ENCODE assay signal across 15 cellular contexts in the genomic region with DNA sequence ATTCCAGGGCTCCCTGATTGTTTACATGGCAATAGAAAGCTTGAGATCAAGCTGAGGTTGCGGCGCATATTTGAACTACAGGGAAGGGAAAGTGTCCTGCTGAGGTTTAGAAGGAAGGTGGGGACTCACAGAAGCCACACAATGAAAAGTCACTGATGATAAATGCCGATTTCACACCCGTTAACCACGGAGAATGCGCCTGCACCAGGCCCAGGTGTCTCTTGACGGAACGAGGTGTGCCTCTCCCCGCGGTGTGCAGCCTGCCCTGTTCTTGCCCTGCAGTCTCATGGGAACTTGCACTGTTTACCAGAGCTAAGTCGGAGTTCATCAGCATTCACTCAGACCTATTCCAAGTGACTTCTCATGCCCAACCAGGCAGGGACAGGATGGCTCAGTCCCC.
DNase-seq lines count a peak whose midpoint lies in the region; ATAC-seq lines count a peak whose summit lies in the region.
"Had no signal": no experiment of that assay in that cellular context is flagged by ENCODE, and none has a peak within 500 bp of the region (broad histone marks: within the 10 kb centered on the region; RNA-seq: fewer than 3 reads in every experiment).

No MANE protein-coding gene starts in this region.

- CTCF ChIA-PET in activated CD4-positive, alpha-beta memory T cell treated with anti-CD3 and anti-CD28 coated beads, Interleukin-2, amount 10 ng/mL, durations not matched to agents 7 days and 5 days (lab: Charles Lee) = interaction anchor here (1.7 kb wide), 1 partner anchor 122 kb away, joined by 7 read pairs; no protein-coding TSS in a partner anchor

- H3K36me3 Mint-ChIP-seq in effector memory CD8-positive, alpha-beta T cell (ENCODE audit: insufficient read depth) = no peaks in the 10 kb centered on the region
- H3K36me3 Mint-ChIP-seq in activated CD4-positive, alpha-beta memory T cell treated with anti-CD3 and anti-CD28 coated beads, Interleukin-2, amount 10 ng/mL, durations not matched to agents 7 days and 5 days (ENCODE audit: low read depth) = no peaks in the 10 kb centered on the region
- H3K36me3 Mint-ChIP-seq: stimulated activated memory B cell treated with anti-CD40 and anti-IgM and Interleukin-4, amounts not matched to agents 10 μg/mL and 1 μg/mL and 100 μg/mL, for 72 hours had no signal

- no peak overlapping the region for H3K27ac Mint-ChIP-seq in effector memory CD8-positive, alpha-beta T cell
- H3K27ac Mint-ChIP-seq in activated CD4-positive, alpha-beta memory T cell treated with anti-CD3 and anti-CD28 coated beads, Interleukin-2, amount 10 ng/mL, durations not matched to agents 7 days and 5 days = no peak overlapping the region
- H3K27ac Mint-ChIP-seq: stimulated activated memory B cell treated with anti-CD40 and anti-IgM and Interleukin-4, amounts not matched to agents 10 μg/mL and 1 μg/mL and 100 μg/mL, for 72 hours had no signal

- ATAC-seq in effector memory CD8-positive, alpha-beta T cell (replicated peaks) = peak; percentile 26
- ATAC-seq: stimulated activated memory B cell treated with anti-CD40 and anti-IgM and Interleukin-4, amounts not matched to agents 10 μg/mL and 1 μg/mL and 100 μg/mL, for 72 hours had no signal

- POLR2A ChIA-PET in activated CD4-positive, alpha-beta memory T cell treated with anti-CD3 and anti-CD28 coated beads, Interleukin-2, amount 10 ng/mL, durations not matched to agents 7 days and 5 days (lab: Charles Lee) = no interaction called here

- H3K4me1 Mint-ChIP-seq in effector memory CD8-positive, alpha-beta T cell (ENCODE audit: low read depth in 2 of 2) = peaks cover 4 to 8% of the 10 kb centered on the region in 2 donors
- peaks cover 49% of the 10 kb centered on the region for H3K4me1 Mint-ChIP-seq in activated CD4-positive, alpha-beta memory T cell treated with anti-CD3 and anti-CD28 coated beads, Interleukin-2, amount 10 ng/mL, durations not matched to agents 7 days and 5 days

- no peaks in the 10 kb centered on the region for H3K36me3 ChIP-seq in mucosa of rectum (ENCODE audit: control insufficient read depth in 2 of 2, insufficient read depth in 2 of 2, low read length in 2 of 2)
- H3K36me3 ChIP-seq: BE2C had no signal

- H3K9me3 ChIP-seq in mucosa of rectum (ENCODE audit: control insufficient read depth in 2 of 2, low read length in 2 of 2) = no peaks in the 10 kb centered on the region
- H3K9me3 ChIP-seq: BE2C had no signal

- peaks cover 30 to 39% of the 10 kb centered on the region in 2 donors for H3K4me1 ChIP-seq in mucosa of rectum (ENCODE audit: control insufficient read depth in 2 of 2, insufficient read depth in 2 of 2, low read length in 2 of 2)

- H3K9ac ChIP-seq in mucosa of rectum (ENCODE audit: low read depth in 1 of 2, low read length in 2 of 2) = peak overlapping the region in 1 of 2 donors; percentile 42

- no peak overlapping the region for H3K4me3 ChIP-seq in mucosa of rectum (ENCODE audit: low read length in 2 of 2)

- no peak overlapping the region for H3K4me3 Mint-ChIP-seq in effector memory CD8-positive, alpha-beta T cell
- H3K4me3 Mint-ChIP-seq in activated CD4-positive, alpha-beta memory T cell treated with anti-CD3 and anti-CD28 coated beads, Interleukin-2, amount 10 ng/mL, durations not matched to agents 7 days and 5 days = no peak overlapping the region
- H3K4me3 Mint-ChIP-seq: stimulated activated memory B cell treated with anti-CD40 and anti-IgM and Interleukin-4, amounts not matched to agents 10 μg/mL and 1 μg/mL and 100 μg/mL, for 72 hours had no signal

- H3K27me3 Mint-ChIP-seq in effector memory CD8-positive, alpha-beta T cell = peaks cover 9 to 54% of the 10 kb centered on the region in 2 donors
- peaks cover 7% of the 10 kb centered on the region for H3K27me3 Mint-ChIP-seq in activated CD4-positive, alpha-beta memory T cell treated with anti-CD3 and anti-CD28 coated beads, Interleukin-2, amount 10 ng/mL, durations not matched to agents 7 days and 5 days
- H3K27me3 Mint-ChIP-seq: stimulated activated memory B cell treated with anti-CD40 and anti-IgM and Interleukin-4, amounts not matched to agents 10 μg/mL and 1 μg/mL and 100 μg/mL, for 72 hours had no signal

- H3K9me3 Mint-ChIP-seq in effector memory CD8-positive, alpha-beta T cell = no peaks in the 10 kb centered on the region
- no peaks in the 10 kb centered on the region for H3K9me3 Mint-ChIP-seq in activated CD4-positive, alpha-beta memory T cell treated with anti-CD3 and anti-CD28 coated beads, Interleukin-2, amount 10 ng/mL, durations not matched to agents 7 days and 5 days
- H3K9me3 Mint-ChIP-seq: H9; stimulated activated memory B cell treated with anti-CD40 and anti-IgM and Interleukin-4, amounts not matched to agents 10 μg/mL and 1 μg/mL and 100 μg/mL, for 72 hours had no signal

- peak overlapping the region; percentile 38 to 53 for H3K27ac ChIP-seq in mucosa of rectum (ENCODE audit: low read depth in 2 of 2, low read length in 2 of 2)
- H3K27ac ChIP-seq: HL-60 had no signal

- no peaks in the 10 kb centered on the region for H3K27me3 ChIP-seq in mucosa of rectum (ENCODE audit: control insufficient read depth in 2 of 2, insufficient read depth in 2 of 2, low read length in 2 of 2)
- H3K27me3 ChIP-seq: BE2C had no signal

- DNase-seq in COLO668 (lab: John Stamatoyannopoulos, UW; ENCODE audit: unreplicated experiment) = peak; percentile 36
- DNase-seq in NCI-H2081 (lab: John Stamatoyannopoulos, UW) = peak; percentile 47 to 68
- DNase-seq in effector memory CD8-positive, alpha-beta T cell = no peak
- no peak for DNase-seq in activated CD4-positive, alpha-beta memory T cell treated with anti-CD3 and anti-CD28 coated beads, Interleukin-2, amount 10 ng/mL, durations not matched to agents 7 days and 5 days
- DNase-seq in AG08395 (ENCODE audit: low spot score) = no peak
- DNase-seq in medulla oblongata (ENCODE audit: extremely low spot score) = no peak
- DNase-seq in anterior cingulate cortex (lab: John Stamatoyannopoulos, UW) = no peak
- DNase-seq: aorta; BE2C; H9; NCI-H2227 treated with DMSO at 0.1 percent for 48 hours; stimulated activated CD4-positive, alpha-beta T cell treated with anti-CD3 and anti-CD28 coated beads, Interleukin-4, amount 100 ng/mL, for 4 hours had no signal

Comparison
In these comparisons a context has a peak if more than half of its experiments do, and no peak if none do; other contexts are left out.
1. DNase-seq: peak in COLO668 (single experiment) and NCI-H2081 (2 of 2); none in effector memory CD8-positive, alpha-beta T cell (0 of 3), activated CD4-positive, alpha-beta memory T cell treated with anti-CD3 and anti-CD28 coated beads, Interleukin-2, amount 10 ng/mL, durations not matched to agents 7 days and 5 days (single experiment), AG08395 (single experiment), medulla oblongata (single experiment) and anterior cingulate cortex (0 of 58).